ENCODE assay signal across 1 cellular context in the genomic region with DNA sequence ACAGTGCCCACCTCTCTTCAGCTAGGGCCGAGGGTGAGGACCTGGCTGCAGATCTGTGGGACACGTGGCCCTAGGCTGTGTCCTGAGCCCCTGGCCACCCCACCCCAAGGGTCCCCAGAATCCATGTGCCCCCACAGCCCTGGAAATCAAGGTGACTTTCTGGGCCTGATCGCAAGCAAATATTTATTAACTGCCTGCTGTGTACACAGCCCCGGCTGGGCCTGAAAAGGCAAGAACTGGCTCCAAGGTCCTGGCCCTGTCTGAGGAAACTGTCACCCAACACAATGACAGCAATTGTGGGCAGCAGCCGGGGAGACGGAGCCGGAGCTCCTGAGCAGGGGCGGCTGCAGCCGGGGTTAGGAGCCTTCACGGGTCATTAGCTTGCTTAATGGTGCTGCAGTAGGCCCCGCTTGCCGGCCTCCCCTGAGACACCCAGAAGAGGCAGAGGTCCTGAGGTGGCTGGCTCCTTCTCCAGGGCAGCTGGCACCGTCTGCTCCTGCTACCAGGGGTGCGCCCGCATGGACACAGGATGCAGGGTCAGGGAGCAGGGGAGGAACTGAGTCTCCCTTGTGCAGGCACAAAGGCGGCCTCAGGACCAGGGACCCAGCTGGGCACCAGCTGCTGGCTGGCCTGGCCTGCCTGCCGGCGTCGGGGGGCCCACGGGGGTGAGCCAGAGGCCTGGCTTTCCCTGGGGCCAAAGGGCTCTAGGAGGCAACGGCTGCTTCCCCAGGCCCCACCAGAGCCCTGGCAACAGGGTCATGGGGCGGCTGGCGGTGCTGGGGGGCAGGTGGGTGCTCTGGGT.
TF ChIP-seq lines count a peak whose summit lies in the region.

No MANE protein-coding gene starts in this region.

TF ChIP-seq in H1, 55 proteins besides CTCF, POLR2A, EP300 and RAD21 (continued from another document):
- TF ChIP-seq, protein P1, sequence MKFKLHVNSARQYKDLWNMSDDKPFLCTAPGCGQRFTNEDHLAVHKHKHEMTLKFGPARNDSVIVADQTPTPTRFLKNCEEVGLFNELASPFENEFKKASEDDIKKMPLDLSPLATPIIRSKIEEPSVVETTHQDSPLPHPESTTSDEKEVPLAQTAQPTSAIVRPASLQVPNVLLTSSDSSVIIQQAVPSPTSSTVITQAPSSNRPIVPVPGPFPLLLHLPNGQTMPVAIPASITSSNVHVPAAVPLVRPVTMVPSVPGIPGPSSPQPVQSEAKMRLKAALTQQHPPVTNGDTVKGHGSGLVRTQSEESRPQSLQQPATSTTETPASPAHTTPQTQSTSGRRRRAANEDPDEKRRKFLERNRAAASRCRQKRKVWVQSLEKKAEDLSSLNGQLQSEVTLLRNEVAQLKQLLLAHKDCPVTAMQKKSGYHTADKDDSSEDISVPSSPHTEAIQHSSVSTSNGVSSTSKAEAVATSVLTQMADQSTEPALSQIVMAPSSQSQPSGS (IDR thresholded peaks at IDR 0.05; ENCODE audit: low read length) = no peak
- TF ChIP-seq SIX5 (IDR thresholded peaks at IDR 0.05; ENCODE audit: low read depth, low read length) = no peak
- no peak for TF ChIP-seq CREB1 (IDR thresholded peaks at IDR 0.05)
- TF ChIP-seq YY1 (IDR thresholded peaks at IDR 0.05; ENCODE audit: low read depth, low read length) = no peak
- no peak for TF ChIP-seq ASH2L (IDR thresholded peaks at IDR 0.05; ENCODE audit: low read length)
- TF ChIP-seq GABPA (IDR thresholded peaks at IDR 0.05; ENCODE audit: borderline replicate concordance, insufficient read depth, low read length) = no peak
- TF ChIP-seq FOSL1 (IDR thresholded peaks at IDR 0.05; ENCODE audit: insufficient read depth, low read depth, low read length) = no peak
